Comparison of ENCODE assay signal across 8 cellular contexts in genomic region chr12:89789862-89790261, GRCh38.
DNase-seq lines count a peak whose midpoint lies in the region; ATAC-seq and TF ChIP-seq lines count a peak whose summit lies in the region.

No MANE protein-coding gene starts in this region.

- H3K4me3 ChIP-seq in epithelial cell of esophagus (ENCODE audit: low read length), result no peak overlapping the region

- ATAC-seq in GM21360 (IDR thresholded peaks at IDR 0.05; ENCODE audit: unreplicated experiment) (peak; percentile 85), HG03469 (IDR thresholded peaks at IDR 0.05; ENCODE audit: unreplicated experiment) (peak; percentile 90)

- TF ChIP-seq CTCF in epithelial cell of esophagus (IDR thresholded peaks at IDR 0.05; ENCODE audit: insufficient read depth, low read depth, low read length, missing control alignments), result no peak

- DNase-seq in Ammon's horn (ENCODE audit: low spot score) (peak; percentile 56), epithelial cell of esophagus (ENCODE audit: low read depth) (peak; percentile 52), D341Med (ENCODE audit: low spot score) (no peak), NCI-H146 (lab: John Stamatoyannopoulos, UW) (no peak), T-helper 2 cell (no peak), SW 1271 (lab: John Stamatoyannopoulos, UW) (no peak)

Comparison
In these comparisons a context has a peak if more than half of its experiments do, and no peak if none do; other contexts are left out.
1. DNase-seq: peak in Ammon's horn (single experiment) and epithelial cell of esophagus (single experiment); none in D341Med (single experiment), NCI-H146 (single experiment), T-helper 2 cell (0 of 5) and SW 1271 (0 of 2).